Comparison of ENCODE assay signal across 17 cellular contexts in the genomic region with DNA sequence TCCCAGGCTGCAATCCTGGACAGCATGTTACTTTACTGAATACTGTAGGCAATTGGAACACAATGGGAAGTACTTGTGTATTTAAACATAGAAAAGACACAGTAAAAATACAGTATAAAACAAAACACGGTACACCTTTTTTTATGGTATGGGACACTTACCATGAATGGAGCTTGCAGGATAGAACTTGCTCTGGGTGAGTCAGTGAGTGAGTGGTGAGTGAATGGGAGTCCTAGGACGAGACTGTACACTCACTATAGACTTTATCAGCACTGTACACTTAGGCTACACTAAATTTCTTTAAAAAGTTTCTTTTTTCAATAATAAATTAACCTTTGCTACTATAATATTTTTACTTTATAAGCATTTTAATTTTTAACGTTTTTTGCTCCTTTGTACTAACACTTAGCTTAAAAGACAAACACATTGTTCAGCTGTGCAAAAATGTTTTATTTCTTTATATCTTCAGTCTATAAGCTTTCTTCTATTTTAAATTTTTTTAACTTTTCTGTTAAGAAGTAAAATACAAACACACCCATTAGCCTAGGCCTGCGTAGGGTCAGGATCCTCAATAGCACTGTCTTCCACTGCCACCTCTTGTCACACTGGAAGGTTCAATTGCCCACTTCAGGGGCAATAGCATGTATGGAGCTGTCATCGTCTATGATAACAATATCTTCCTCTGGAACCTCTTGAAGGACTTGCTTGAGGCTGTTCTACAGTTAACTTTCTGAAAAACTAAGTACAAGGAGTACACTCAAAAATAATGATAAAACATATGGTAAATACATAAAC.
"Had no signal": no experiment of that assay in that cellular context is flagged by ENCODE, and none has a peak within 500 bp of the region (broad histone marks: within the 10 kb centered on the region; RNA-seq: fewer than 3 reads in every experiment).

No MANE protein-coding gene starts in this region.

- H3K4me3 ChIP-seq: ascending aorta, esophagus squamous epithelium, sigmoid colon, tibial artery had no signal

- H3K36me3 ChIP-seq: ascending aorta, esophagus squamous epithelium, sigmoid colon, tibial artery, WERI-Rb-1 had no signal

- ATAC-seq: activated T-cell treated with anti-CD3 and anti-CD28 coated beads, Interleukin-2, amount 50 U/mL, for 72 hours had no signal

- DNase-seq: activated CD4-positive, alpha-beta T cell treated with anti-CD3 and anti-CD28 coated beads for 1 hour; activated effector memory CD4-positive, alpha-beta T cell treated with anti-CD3 and anti-CD28 coated beads, Interleukin-2, amount 50 U/mL, for 16 hours; activated naive CD4-positive, alpha-beta T cell treated with anti-CD3 and anti-CD28 coated beads, Interleukin-2, amount 50 U/mL, for 16 hours; activated T-cell treated with anti-CD3 and anti-CD28 coated beads, Interleukin-2, amount 50 U/mL, for 72 hours; cerebellar nuclear complex; cortex of kidney; esophagus squamous epithelium; hippocampal formation; occipital lobe; posterior cingulate gyrus; sigmoid colon; stimulated activated naive CD4-positive, alpha-beta T cell treated with Interleukin-2 at 50 U/mL for 16 hours; substantia nigra; T1000; tibial artery; WERI-Rb-1 had no signal

- H3K9me3 ChIP-seq: ascending aorta, esophagus squamous epithelium, sigmoid colon, tibial artery had no signal

- H3K4me1 ChIP-seq: ascending aorta, esophagus squamous epithelium, sigmoid colon, tibial artery had no signal

- H3K27ac ChIP-seq: ascending aorta, esophagus squamous epithelium, sigmoid colon, tibial artery, WERI-Rb-1 had no signal

- H3K27me3 ChIP-seq: ascending aorta, esophagus squamous epithelium, sigmoid colon, tibial artery had no signal
